Comparison of ENCODE assay signal across 15 cellular contexts in the genomic region with DNA sequence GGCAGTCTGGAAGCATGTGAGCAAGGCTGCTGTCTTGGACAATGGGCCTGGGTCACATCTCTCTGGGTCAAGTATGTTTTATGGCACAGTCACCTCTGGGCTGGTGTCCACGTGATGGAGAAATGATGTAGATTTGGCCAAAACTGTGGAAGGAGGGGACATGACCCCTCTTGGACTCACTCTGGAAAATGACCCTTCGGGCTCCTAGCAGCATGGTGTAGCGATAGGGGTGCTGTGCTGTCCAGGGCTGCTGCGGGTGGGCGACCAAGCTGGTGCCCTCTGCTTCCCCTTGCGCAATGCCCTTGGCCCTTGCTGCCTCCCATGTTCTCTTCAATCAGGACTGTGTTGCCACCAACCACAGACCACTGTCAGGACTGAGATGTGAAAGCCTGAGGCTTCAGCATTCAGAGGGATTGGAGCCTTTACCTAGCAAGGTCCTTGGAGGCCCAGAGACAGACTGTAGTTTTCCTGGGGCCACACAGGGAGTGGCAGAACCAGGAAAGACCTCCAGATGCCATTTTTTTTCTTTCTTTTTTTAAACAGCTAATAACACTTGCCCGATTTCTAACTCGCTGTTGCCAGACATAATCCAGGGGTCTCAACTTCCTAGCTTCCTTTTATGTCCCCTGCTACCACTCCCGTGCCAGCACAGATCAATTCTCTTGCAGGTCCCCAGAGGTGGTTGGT. TPM values are rescaled to one million over a fixed set of nuclear protein-coding genes. Genes with fewer than 3 reads are reported as not detected.
DNase-seq lines count a peak whose midpoint lies in the region; ATAC-seq and TF ChIP-seq lines count a peak whose summit lies in the region.
"Had no signal": no experiment of that assay in that cellular context is flagged by ENCODE, and none has a peak within 500 bp of the region (broad histone marks: within the 10 kb centered on the region; RNA-seq: fewer than 3 reads in every experiment).

No MANE protein-coding gene starts in this region.

- no peaks in the 10 kb centered on the region for H3K36me3 Mint-ChIP-seq in immature natural killer cell
- H3K36me3 Mint-ChIP-seq: activated naive CD8-positive, alpha-beta T cell treated with anti-CD3 and anti-CD28 coated beads for 36 hours; natural killer cell had no signal

- H3K9ac ChIP-seq in HUES6 (ENCODE audit: low read length) = peak overlapping the region; percentile 44

- H3K27ac ChIP-seq in HUES6 (ENCODE audit: low read depth, low read length) (no peak overlapping the region), spleen (no peak overlapping the region), psoas muscle (no peak overlapping the region)
- H3K27ac ChIP-seq: foreskin keratinocyte, suprapubic skin had no signal

- peaks cover 2 to 11% of the 10 kb centered on the region in 2 donors for H3K4me1 Mint-ChIP-seq in immature natural killer cell

- peaks cover 11 to 14% (median 12%) of the 10 kb centered on the region in 3 donors for H3K27me3 Mint-ChIP-seq in immature natural killer cell (ENCODE audit: low read depth in 3 of 3)

- H3K9me3 ChIP-seq in HUES6 (ENCODE audit: control insufficient read depth, insufficient read depth, low read depth, low read length) (no peaks in the 10 kb centered on the region), spleen (no peaks in the 10 kb centered on the region), psoas muscle (no peaks in the 10 kb centered on the region)
- H3K9me3 ChIP-seq: suprapubic skin had no signal

- H3K4me1 ChIP-seq in HUES6 (ENCODE audit: control insufficient read depth, insufficient read depth, low read length) = peaks cover 23% of the 10 kb centered on the region
- H3K4me1 ChIP-seq in spleen = peaks cover 3 to 19% (median 13%) of the 10 kb centered on the region in 6 donors
- no peaks in the 10 kb centered on the region for H3K4me1 ChIP-seq in psoas muscle
- H3K4me1 ChIP-seq: foreskin keratinocyte had no signal

- intact Hi-C loops in spleen (cut with DNase I; ENCODE audit: low total_unique reads) (loop anchor here (2.0 kb wide), 1 partner anchor 273 kb away; no protein-coding TSS in a partner anchor), psoas muscle (cut with DNase I) (loop anchor here (2.0 to 10.0 kb wide), 4 partner anchors 209 to 425 kb away; no protein-coding TSS in a partner anchor)

- TF ChIP-seq POLR2A in spleen (IDR thresholded peaks at IDR 0.05) = no peak

- no peak for TF ChIP-seq CTCF in WI38 (IDR thresholded peaks at IDR 0.05; ENCODE audit: low read depth, low read length)
- no peak for TF ChIP-seq CTCF in spleen (IDR thresholded peaks at IDR 0.05 in 8 of 11, conservative IDR thresholded peaks at IDR 0.05 in 3 of 11)
- no peak for TF ChIP-seq CTCF in psoas muscle (IDR thresholded peaks at IDR 0.05)

- H3K4me3 ChIP-seq in HUES6 (ENCODE audit: low read depth, low read length) (no peak overlapping the region), WI38 (ENCODE audit: low read depth, low read length) (peak overlapping the region; percentile 32; the same call in 1 of the 2 replicates), spleen (no peak overlapping the region), psoas muscle (no peak overlapping the region)
- H3K4me3 ChIP-seq: suprapubic skin had no signal

- H3K36me3 ChIP-seq in HUES6 (ENCODE audit: control insufficient read depth, insufficient read depth, low read length) (peaks cover 10% of the 10 kb centered on the region), spleen (no peaks in the 10 kb centered on the region), psoas muscle (ENCODE audit: insufficient read depth in 1 of 2, low read depth in 1 of 2) (no peaks in the 10 kb centered on the region)
- H3K36me3 ChIP-seq: suprapubic skin had no signal

- peak overlapping the region in 3 of 5 donors; percentile 13 to 59 (median 18) for H3K4me3 Mint-ChIP-seq in immature natural killer cell
- H3K4me3 Mint-ChIP-seq: activated naive CD8-positive, alpha-beta T cell treated with anti-CD3 and anti-CD28 coated beads for 36 hours; dendritic cell treated with granulocyte-macrophage colony-stimulating factor and Interleukin-4, amounts not matched to agents 40 ng/mL and 50 ng/mL, for 4 days; natural killer cell had no signal

- no peaks in the 10 kb centered on the region for H3K9me3 Mint-ChIP-seq in immature natural killer cell
- H3K9me3 Mint-ChIP-seq: activated naive CD8-positive, alpha-beta T cell treated with anti-CD3 and anti-CD28 coated beads for 36 hours; dendritic cell treated with granulocyte-macrophage colony-stimulating factor and Interleukin-4, amounts not matched to agents 40 ng/mL and 50 ng/mL, for 4 days; natural killer cell had no signal

- H3K27me3 ChIP-seq in HUES6 (ENCODE audit: control insufficient read depth, insufficient read depth, low read length) (peaks cover 38% of the 10 kb centered on the region), spleen (replicated peaks in 1 of 7) (peaks cover 3 to 76% (median 36%) of the 10 kb centered on the region in 7 donors), psoas muscle (ENCODE audit: insufficient read depth in 3 of 3, low read length in 2 of 3) (peaks cover 0 to 65% (median 11%) of the 10 kb centered on the region in 3 donors)

- 45 to 68% (median 53%) methylated on average over 9 of the region's 9 CpGs for WGBS in spleen, 5 donors
- WGBS in psoas muscle, 3 donors = 42 to 57% (median 51%) methylated on average over 9 of the region's 9 CpGs

- no peak for DNase-seq in immature natural killer cell
- peak; percentile 48 for DNase-seq in spleen
- no peak for DNase-seq in psoas muscle
- DNase-seq in stimulated activated CD4-positive, alpha-beta T cell treated with anti-CD3 and anti-CD28 coated beads, Interleukin-2, amount 100 ng/mL, for 24 hours = no peak
- DNase-seq in activated T-cell treated with anti-CD3 and anti-CD28 coated beads, Interleukin-2, amount 50 U/mL, for 1 hour = no peak
- DNase-seq: activated naive CD8-positive, alpha-beta T cell treated with anti-CD3 and anti-CD28 coated beads for 36 hours; foreskin keratinocyte; natural killer cell; NCI-H2081 treated with DMSO at 0.1 percent for 48 hours had no signal

- no peak overlapping the region for H3K27ac Mint-ChIP-seq in immature natural killer cell
- H3K27ac Mint-ChIP-seq: activated naive CD8-positive, alpha-beta T cell treated with anti-CD3 and anti-CD28 coated beads for 36 hours; dendritic cell treated with granulocyte-macrophage colony-stimulating factor and Interleukin-4, amounts not matched to agents 40 ng/mL and 50 ng/mL, for 4 days; natural killer cell had no signal

- ATAC-seq in psoas muscle = no peak

RNA-seq across cellular contexts. Expression of a gene that starts 6.1 kb away (rescaled TPM):
- not detected for polyA plus RNA-seq in immature natural killer cell
- under 1 TPM in 1 of 7 donors, not detected in 6; 0.20 TPM for total RNA-seq in spleen
- under 1 TPM; 0.03 to 0.22 (median 0.19) TPM for polyA plus RNA-seq in spleen
- not detected for total RNA-seq in psoas muscle
- under 1 TPM in 1 of 3 donors, not detected in 2; 0.04 TPM for polyA plus RNA-seq in psoas muscle
- total RNA-seq: activated naive CD8-positive, alpha-beta T cell treated with anti-CD3 and anti-CD28 coated beads for 36 hours; foreskin keratinocyte; natural killer cell; Right ventricle myocardium inferior had no signal
- polyA plus RNA-seq: foreskin keratinocyte had no signal

RNA-seq across cellular contexts. Expression of a gene that starts 19.2 kb away (rescaled TPM):
- polyA plus RNA-seq in immature natural killer cell = 1 to 10 TPM in 1 of 3 donors, under 1 TPM in 1, not detected in 1; 0.12 to 1.3 TPM
- 1 to 10 TPM in 2 of 7 donors, under 1 TPM in 5; 0.23 to 1.3 (median 0.51) TPM for total RNA-seq in spleen
- under 1 TPM; 0.04 to 0.13 (median 0.06) TPM for polyA plus RNA-seq in spleen
- under 1 TPM in 1 of 4 donors, not detected in 3; 0.06 TPM for total RNA-seq in psoas muscle
- polyA plus RNA-seq in psoas muscle = under 1 TPM in 2 of 3 donors, not detected in 1; 0.01 to 0.03 TPM
- total RNA-seq: activated naive CD8-positive, alpha-beta T cell treated with anti-CD3 and anti-CD28 coated beads for 36 hours; foreskin keratinocyte; LHCN-M2 had no signal
- polyA plus RNA-seq: foreskin keratinocyte had no signal
